In genomic region chr1:1033009-1033587, GRCh38 we compare ENCODE assay signal across 8 cellular contexts. TPM values are rescaled to one million over a fixed set of nuclear protein-coding genes. Genes with fewer than 3 reads are reported as not detected.
DNase-seq lines count a peak whose midpoint lies in the region; ATAC-seq and TF ChIP-seq lines count a peak whose summit lies in the region.

No MANE protein-coding gene starts in this region.

- H3K4me1 Mint-ChIP-seq in Caco-2 (ENCODE audit: low read depth, unreplicated experiment), result peaks cover 5% of the 10 kb centered on the region

- intact Hi-C loops in mammary epithelial cell (cut with micrococcal nuclease), result no loop called here
- intact Hi-C loops in Caco-2 (cut with micrococcal nuclease; ENCODE audit: unreplicated experiment), result no loop called here

- WGBS in mammary epithelial cell (ENCODE audit: low coverage, missing lambda C conversion rate), result 34% methylated on average over 11 of the region's 73 CpGs

- H3K4me3 ChIP-seq in GM12865 (ENCODE audit: low read depth, low read length), result peak overlapping the region; percentile 38
- H3K4me3 ChIP-seq in mammary epithelial cell (replicated peaks in 1 of 3; ENCODE audit: insufficient read depth in 1 of 3, low read depth in 2 of 3, low read length in 3 of 3), result no peak overlapping the region
- no peak overlapping the region for H3K4me3 ChIP-seq in Caco-2 (ENCODE audit: low read depth, low read length)

- CTCF ChIA-PET in mammary epithelial cell (lab: Charles Lee; ENCODE audit: low non-redundant PET), result no interaction called here
- CTCF ChIA-PET in Caco-2 (lab: Charles Lee), result no interaction called here

- dilution Hi-C loops in mammary epithelial cell (cut with HindIII; ENCODE audit: low sequenced_read_pairs), result no loop called here

- peaks cover 28% of the 10 kb centered on the region for H3K36me3 Mint-ChIP-seq in Caco-2 (ENCODE audit: insufficient read depth, unreplicated experiment)

- BruUV-seq in mammary epithelial cell (replicated peaks; lab: Mats Ljungman, UMichigan) (no TSS peak), Caco-2 (replicated peaks; lab: Mats Ljungman, UMichigan) (no TSS peak)

- peak overlapping the region; percentile 69 for H3K27ac ChIP-seq in VCaP
- no peak overlapping the region for H3K27ac ChIP-seq in mammary epithelial cell (ENCODE audit: insufficient read depth, low read depth, low read length)

- POLR2A ChIA-PET in Caco-2 (lab: Charles Lee), result no interaction called here

- H3K27me3 ChIP-seq in mammary epithelial cell (ENCODE audit: insufficient read depth, low read length) (no peaks in the 10 kb centered on the region), Caco-2 (replicated peaks; ENCODE audit: control insufficient read depth, insufficient read depth, low read length) (no peaks in the 10 kb centered on the region)

- H3K27me3 Mint-ChIP-seq in Caco-2 (ENCODE audit: insufficient read depth, unreplicated experiment), result no peaks in the 10 kb centered on the region

- H3K36me3 ChIP-seq in mammary epithelial cell (ENCODE audit: insufficient read depth, low read length), result peaks cover 6% of the 10 kb centered on the region
- H3K36me3 ChIP-seq in Caco-2 (ENCODE audit: control insufficient read depth, insufficient read depth, low read length), result no peaks in the 10 kb centered on the region; the same call in 1 of the 2 replicates

- no peak overlapping the region for H3K4me3 Mint-ChIP-seq in Caco-2 (ENCODE audit: unreplicated experiment)

- H3K9ac ChIP-seq in mammary epithelial cell (ENCODE audit: insufficient read depth, low read length), result no peak overlapping the region

- H4K20me1 ChIP-seq in mammary epithelial cell (ENCODE audit: insufficient read depth, low read length), result peaks cover 17% of the 10 kb centered on the region

- H3K27ac Mint-ChIP-seq in Caco-2 (ENCODE audit: unreplicated experiment), result no peak overlapping the region

- peak; percentile 74 for ATAC-seq in HG02588 (IDR thresholded peaks at IDR 0.05; ENCODE audit: unreplicated experiment)

- H3K9me3 ChIP-seq in mammary epithelial cell (replicated peaks; ENCODE audit: insufficient read depth, low read length) (no peaks in the 10 kb centered on the region), Caco-2 (no peaks in the 10 kb centered on the region)

- peak; percentile 90 for TF ChIP-seq CTCF in GM12865 (IDR thresholded peaks at IDR 0.05; ENCODE audit: insufficient read depth, low read depth, low read length, missing control alignments)
- peak; percentile 93 for TF ChIP-seq CTCF in VCaP (conservative IDR thresholded peaks at IDR 0.05)
- TF ChIP-seq CTCF in mammary epithelial cell (conservative IDR thresholded peaks at IDR 0.05 in 1 of 2, IDR thresholded peaks at IDR 0.05 in 1 of 2; ENCODE audit: extremely low read depth in 1 of 2, insufficient read depth in 1 of 2, low read depth in 1 of 2, low read length in 2 of 2), result peak; percentile 28 to 48
- TF ChIP-seq CTCF in Caco-2 (IDR thresholded peaks at IDR 0.05; ENCODE audit: insufficient read depth in 1 of 2, low read depth in 1 of 2, low read length in 1 of 2, severe bottlenecking in 1 of 2, unreplicated experiment in 1 of 2), result no peak

- peak overlapping the region; percentile 23 for H3K4me2 ChIP-seq in mammary epithelial cell (ENCODE audit: insufficient read depth, low read depth, low read length)

- no peak overlapping the region for H2AFZ ChIP-seq in mammary epithelial cell (ENCODE audit: low read depth, low read length)

- no peaks in the 10 kb centered on the region for H3K9me3 Mint-ChIP-seq in Caco-2 (ENCODE audit: unreplicated experiment)

- in situ Hi-C loops in mammary epithelial cell (cut with MboI; ENCODE audit: low sequenced_read_pairs in 2 of 2), result no loop called here

- DNase-seq in GM12865 (ENCODE audit: low read depth) (peak; percentile 97), NCI-H1436 (lab: John Stamatoyannopoulos, UW) (peak; percentile 96), mammary epithelial cell (no peak), islet precursor cell (peak; percentile 97), Caco-2 (no peak)
- DNase-seq in stimulated activated CD4-positive, alpha-beta T cell treated with anti-CD3 and anti-CD28 coated beads, Interleukin-15, amount 100 ng/mL, for 48 hours (ENCODE audit: low read depth in 2 of 2), result peak; percentile 87 to 93

- H3K4me1 ChIP-seq in mammary epithelial cell (ENCODE audit: insufficient read depth, low read length) (no peaks in the 10 kb centered on the region), Caco-2 (peaks cover 10% of the 10 kb centered on the region)

- H3K79me2 ChIP-seq in mammary epithelial cell (ENCODE audit: insufficient read depth, low read length), result peaks cover 73% of the 10 kb centered on the region

RNA-seq across cellular contexts. Expression of gene AGRN, which starts 13.2 kb away (rescaled TPM):
- total RNA-seq in mammary epithelial cell (100 to 1,000 TPM; 313 to 373 TPM), Caco-2 (2022) (176 and 188 TPM in 2 replicates)
- polyA plus RNA-seq in mammary epithelial cell, result 117 TPM
- 254 TPM for polyA minus RNA-seq in mammary epithelial cell

RNA-seq across cellular contexts. Expression of gene ISG15, which starts 19.8 kb away (rescaled TPM):
- 10 to 100 TPM in 1 of 2 donors, 1 to 10 TPM in 1; 6.8 to 14.0 TPM for total RNA-seq in mammary epithelial cell
- polyA plus RNA-seq in mammary epithelial cell, result 11.6 TPM
- 2.6 TPM for polyA minus RNA-seq in mammary epithelial cell
- 55.5 and 63.1 TPM in 2 replicates for total RNA-seq in Caco-2 (2022)

RNA-seq across cellular contexts. Expression of gene HES4, which starts 33.2 kb away (rescaled TPM):
- total RNA-seq in mammary epithelial cell, result 10 to 100 TPM in 1 of 2 donors, 1 to 10 TPM in 1; 6.4 to 24.7 TPM
- polyA plus RNA-seq in mammary epithelial cell, result 2.1 TPM
- polyA minus RNA-seq in mammary epithelial cell, result not detected
- total RNA-seq in Caco-2 (2022), result 45.5 and 53.8 TPM in 2 replicates

RNA-seq across cellular contexts. Expression of gene RNF223, which starts 41.0 kb away (rescaled TPM):
- total RNA-seq in mammary epithelial cell, result under 1 TPM in 1 of 2 donors, not detected in 1; 0.17 TPM
- polyA plus RNA-seq in mammary epithelial cell, result 0.06 TPM
- not detected for polyA minus RNA-seq in mammary epithelial cell
- 0.56 and 0.57 TPM in 2 replicates for total RNA-seq in Caco-2 (2022)

RNA-seq across cellular contexts. Expression of gene PERM1, which starts 51.2 kb away (rescaled TPM):
- not detected for total RNA-seq in mammary epithelial cell
- polyA plus RNA-seq in mammary epithelial cell, result not detected
- not detected for polyA minus RNA-seq in mammary epithelial cell
- total RNA-seq in Caco-2 (2022), result 0.18 and 0.65 TPM in 2 replicates

Comparison
In these comparisons a context has a peak if more than half of its experiments do, and no peak if none do; other contexts are left out.
1. DNase-seq: peak in GM12865 (single experiment), NCI-H1436 (single experiment), islet precursor cell (single experiment) and stimulated activated CD4-positive, alpha-beta T cell treated with anti-CD3 and anti-CD28 coated beads, Interleukin-15, amount 100 ng/mL, for 48 hours (2 of 2); none in mammary epithelial cell (single experiment) and Caco-2 (0 of 2).
2. CTCF ChIP-seq: peak in GM12865 (single experiment), VCaP (single experiment) and mammary epithelial cell (2 of 2); none in Caco-2 (0 of 2).